1 cellular context compared by ENCODE assay signal in the genomic region with DNA sequence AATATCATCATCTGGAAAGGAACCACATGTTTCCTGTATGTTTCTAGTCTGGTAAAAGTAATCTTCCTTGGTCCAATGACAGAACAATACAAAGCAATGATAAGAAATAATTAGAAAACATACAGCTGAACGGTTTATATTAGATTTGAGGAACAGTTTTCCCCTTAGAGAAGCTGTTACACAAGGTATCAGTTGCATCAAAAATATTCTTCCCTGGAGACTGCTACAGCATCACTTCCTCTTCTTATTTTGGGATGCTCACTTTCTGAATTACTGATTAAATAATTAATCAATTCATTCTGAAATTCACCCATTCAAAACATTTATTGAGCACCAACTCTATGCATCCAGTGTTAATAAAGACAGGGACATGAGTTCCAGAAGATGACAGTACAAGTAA.
TF ChIP-seq lines count a peak whose summit lies in the region.

No MANE protein-coding gene starts in this region.

TF ChIP-seq in HepG2, 621 proteins besides CTCF, POLR2A, EP300 and RAD21:
- TF ChIP-seq KDM1A (CRISPR knock-in tag; IDR thresholded peaks at IDR 0.05), result no peak
- no peak for TF ChIP-seq ATF3 (CRISPR knock-in tag; IDR thresholded peaks at IDR 0.05)
- TF ChIP-seq SP2 (CRISPR knock-in tag; IDR thresholded peaks at IDR 0.05), result no peak
- TF ChIP-seq, protein P1, sequence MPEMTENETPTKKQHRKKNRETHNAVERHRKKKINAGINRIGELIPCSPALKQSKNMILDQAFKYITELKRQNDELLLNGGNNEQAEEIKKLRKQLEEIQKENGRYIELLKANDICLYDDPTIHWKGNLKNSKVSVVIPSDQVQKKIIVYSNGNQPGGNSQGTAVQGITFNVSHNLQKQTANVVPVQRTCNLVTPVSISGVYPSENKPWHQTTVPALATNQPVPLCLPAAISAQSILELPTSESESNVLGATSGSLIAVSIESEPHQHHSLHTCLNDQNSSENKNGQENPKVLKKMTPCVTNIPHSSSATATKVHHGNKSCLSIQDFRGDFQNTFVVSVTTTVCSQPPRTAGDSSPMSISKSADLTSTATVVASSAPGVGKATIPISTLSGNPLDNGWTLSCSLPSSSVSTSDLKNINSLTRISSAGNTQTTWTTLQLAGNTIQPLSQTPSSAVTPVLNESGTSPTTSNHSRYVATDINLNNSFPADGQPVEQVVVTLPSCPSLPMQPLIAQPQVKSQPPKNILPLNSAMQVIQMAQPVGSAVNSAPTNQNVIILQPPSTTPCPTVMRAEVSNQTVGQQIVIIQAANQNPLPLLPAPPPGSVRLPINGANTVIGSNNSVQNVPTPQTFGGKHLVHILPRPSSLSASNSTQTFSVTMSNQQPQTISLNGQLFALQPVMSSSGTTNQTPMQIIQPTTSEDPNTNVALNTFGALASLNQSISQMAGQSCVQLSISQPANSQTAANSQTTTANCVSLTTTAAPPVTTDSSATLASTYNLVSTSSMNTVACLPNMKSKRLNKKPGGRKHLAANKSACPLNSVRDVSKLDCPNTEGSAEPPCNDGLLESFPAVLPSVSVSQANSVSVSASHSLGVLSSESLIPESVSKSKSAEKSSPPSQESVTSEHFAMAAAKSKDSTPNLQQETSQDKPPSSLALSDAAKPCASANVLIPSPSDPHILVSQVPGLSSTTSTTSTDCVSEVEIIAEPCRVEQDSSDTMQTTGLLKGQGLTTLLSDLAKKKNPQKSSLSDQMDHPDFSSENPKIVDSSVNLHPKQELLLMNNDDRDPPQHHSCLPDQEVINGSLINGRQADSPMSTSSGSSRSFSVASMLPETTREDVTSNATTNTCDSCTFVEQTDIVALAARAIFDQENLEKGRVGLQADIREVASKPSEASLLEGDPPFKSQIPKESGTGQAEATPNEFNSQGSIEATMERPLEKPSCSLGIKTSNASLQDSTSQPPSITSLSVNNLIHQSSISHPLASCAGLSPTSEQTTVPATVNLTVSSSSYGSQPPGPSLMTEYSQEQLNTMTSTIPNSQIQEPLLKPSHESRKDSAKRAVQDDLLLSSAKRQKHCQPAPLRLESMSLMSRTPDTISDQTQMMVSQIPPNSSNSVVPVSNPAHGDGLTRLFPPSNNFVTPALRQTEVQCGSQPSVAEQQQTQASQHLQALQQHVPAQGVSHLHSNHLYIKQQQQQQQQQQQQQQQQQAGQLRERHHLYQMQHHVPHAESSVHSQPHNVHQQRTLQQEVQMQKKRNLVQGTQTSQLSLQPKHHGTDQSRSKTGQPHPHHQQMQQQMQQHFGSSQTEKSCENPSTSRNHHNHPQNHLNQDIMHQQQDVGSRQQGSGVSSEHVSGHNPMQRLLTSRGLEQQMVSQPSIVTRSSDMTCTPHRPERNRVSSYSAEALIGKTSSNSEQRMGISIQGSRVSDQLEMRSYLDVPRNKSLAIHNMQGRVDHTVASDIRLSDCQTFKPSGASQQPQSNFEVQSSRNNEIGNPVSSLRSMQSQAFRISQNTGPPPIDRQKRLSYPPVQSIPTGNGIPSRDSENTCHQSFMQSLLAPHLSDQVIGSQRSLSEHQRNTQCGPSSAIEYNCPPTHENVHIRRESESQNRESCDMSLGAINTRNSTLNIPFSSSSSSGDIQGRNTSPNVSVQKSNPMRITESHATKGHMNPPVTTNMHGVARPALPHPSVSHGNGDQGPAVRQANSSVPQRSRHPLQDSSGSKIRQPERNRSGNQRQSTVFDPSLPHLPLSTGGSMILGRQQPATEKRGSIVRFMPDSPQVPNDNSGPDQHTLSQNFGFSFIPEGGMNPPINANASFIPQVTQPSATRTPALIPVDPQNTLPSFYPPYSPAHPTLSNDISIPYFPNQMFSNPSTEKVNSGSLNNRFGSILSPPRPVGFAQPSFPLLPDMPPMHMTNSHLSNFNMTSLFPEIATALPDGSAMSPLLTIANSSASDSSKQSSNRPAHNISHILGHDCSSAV (CRISPR knock-in tag; IDR thresholded peaks at IDR 0.05; ENCODE audit: borderline replicate concordance), result no peak
- no peak for TF ChIP-seq ZNF362 (CRISPR knock-in tag; IDR thresholded peaks at IDR 0.05; ENCODE audit: borderline replicate concordance)
- TF ChIP-seq KDM5A (IDR thresholded peaks at IDR 0.05; ENCODE audit: borderline replicate concordance, low read length), result no peak
- TF ChIP-seq TCF7 (IDR thresholded peaks at IDR 0.05; ENCODE audit: low read depth), result no peak
- no peak for TF ChIP-seq MIER3 (CRISPR knock-in tag; IDR thresholded peaks at IDR 0.05; ENCODE audit: borderline replicate concordance)
- no peak for TF ChIP-seq ZNF619 (CRISPR knock-in tag; IDR thresholded peaks at IDR 0.05)
- no peak for TF ChIP-seq CEBPG (CRISPR knock-in tag; IDR thresholded peaks at IDR 0.05)
- TF ChIP-seq SNAPC5 (CRISPR knock-in tag; IDR thresholded peaks at IDR 0.05; ENCODE audit: borderline replicate concordance), result no peak
- TF ChIP-seq KLF13 (CRISPR knock-in tag; IDR thresholded peaks at IDR 0.05), result no peak
- no peak for TF ChIP-seq ZNF562 (CRISPR knock-in tag; IDR thresholded peaks at IDR 0.05; ENCODE audit: borderline replicate concordance)
